ENCODE assay signal across 2 cellular contexts in the genomic region with DNA sequence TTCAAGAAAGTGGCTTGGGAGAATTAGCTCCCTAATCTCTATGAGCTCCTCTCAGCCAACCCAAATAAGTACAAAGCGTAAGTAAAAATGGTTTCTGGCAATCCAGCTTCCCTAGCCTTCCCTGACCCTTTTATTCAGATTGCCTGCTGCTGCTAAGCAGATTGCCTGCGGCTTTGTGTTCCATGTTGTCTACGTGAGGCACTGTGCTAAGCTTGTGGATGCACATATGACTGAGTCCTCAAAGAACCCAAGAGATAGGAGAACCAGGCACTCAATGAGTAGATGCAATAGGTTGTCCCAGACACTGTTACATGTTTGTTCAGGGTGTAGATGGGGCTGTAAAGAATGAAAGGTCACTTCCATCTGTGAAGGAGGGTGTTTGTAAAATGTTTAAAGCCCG.
TF ChIP-seq lines count a peak whose summit lies in the region.

No MANE protein-coding gene starts in this region.

TF ChIP-seq in IMR-90, 13 proteins besides CTCF, POLR2A, EP300 and RAD21:
- no peak for TF ChIP-seq SMC3 (IDR thresholded peaks at IDR 0.05; ENCODE audit: low read depth, low read length)
- TF ChIP-seq RCOR1 (IDR thresholded peaks at IDR 0.05; ENCODE audit: insufficient replicate concordance, low read length): no peak
- TF ChIP-seq MAFK (IDR thresholded peaks at IDR 0.05; ENCODE audit: low read depth, low read length): no peak
- no peak for TF ChIP-seq NFE2L2 (IDR thresholded peaks at IDR 0.05; ENCODE audit: low read depth, low read length)
- TF ChIP-seq FOS (IDR thresholded peaks at IDR 0.05; ENCODE audit: low read depth, low read length): no peak
- no peak for TF ChIP-seq MXI1 (IDR thresholded peaks at IDR 0.05; ENCODE audit: borderline replicate concordance, low read depth, low read length)
- no peak for TF ChIP-seq CEBPB (IDR thresholded peaks at IDR 0.05; ENCODE audit: low read depth, low read length)
- no peak for TF ChIP-seq RFX5 (IDR thresholded peaks at IDR 0.05; ENCODE audit: low read depth, low read length)
- TF ChIP-seq, protein P1, sequence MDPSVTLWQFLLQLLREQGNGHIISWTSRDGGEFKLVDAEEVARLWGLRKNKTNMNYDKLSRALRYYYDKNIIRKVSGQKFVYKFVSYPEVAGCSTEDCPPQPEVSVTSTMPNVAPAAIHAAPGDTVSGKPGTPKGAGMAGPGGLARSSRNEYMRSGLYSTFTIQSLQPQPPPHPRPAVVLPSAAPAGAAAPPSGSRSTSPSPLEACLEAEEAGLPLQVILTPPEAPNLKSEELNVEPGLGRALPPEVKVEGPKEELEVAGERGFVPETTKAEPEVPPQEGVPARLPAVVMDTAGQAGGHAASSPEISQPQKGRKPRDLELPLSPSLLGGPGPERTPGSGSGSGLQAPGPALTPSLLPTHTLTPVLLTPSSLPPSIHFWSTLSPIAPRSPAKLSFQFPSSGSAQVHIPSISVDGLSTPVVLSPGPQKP (IDR thresholded peaks at IDR 0.05; ENCODE audit: borderline replicate concordance, low read depth, low read length): no peak

TF ChIP-seq in K562, 482 proteins besides CTCF, POLR2A, EP300 and RAD21:
- no peak for TF ChIP-seq MED1 (CRISPR knock-in tag; IDR thresholded peaks at IDR 0.05; ENCODE audit: borderline replicate concordance)
- no peak for TF ChIP-seq SMAD2 (IDR thresholded peaks at IDR 0.05; ENCODE audit: low read depth, low read length)
- TF ChIP-seq, protein P2, sequence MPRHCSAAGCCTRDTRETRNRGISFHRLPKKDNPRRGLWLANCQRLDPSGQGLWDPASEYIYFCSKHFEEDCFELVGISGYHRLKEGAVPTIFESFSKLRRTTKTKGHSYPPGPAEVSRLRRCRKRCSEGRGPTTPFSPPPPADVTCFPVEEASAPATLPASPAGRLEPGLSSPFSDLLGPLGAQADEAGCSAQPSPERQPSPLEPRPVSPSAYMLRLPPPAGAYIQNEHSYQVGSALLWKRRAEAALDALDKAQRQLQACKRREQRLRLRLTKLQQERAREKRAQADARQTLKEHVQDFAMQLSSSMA (CRISPR knock-in tag; IDR thresholded peaks at IDR 0.05): no peak
